In the genomic region with DNA sequence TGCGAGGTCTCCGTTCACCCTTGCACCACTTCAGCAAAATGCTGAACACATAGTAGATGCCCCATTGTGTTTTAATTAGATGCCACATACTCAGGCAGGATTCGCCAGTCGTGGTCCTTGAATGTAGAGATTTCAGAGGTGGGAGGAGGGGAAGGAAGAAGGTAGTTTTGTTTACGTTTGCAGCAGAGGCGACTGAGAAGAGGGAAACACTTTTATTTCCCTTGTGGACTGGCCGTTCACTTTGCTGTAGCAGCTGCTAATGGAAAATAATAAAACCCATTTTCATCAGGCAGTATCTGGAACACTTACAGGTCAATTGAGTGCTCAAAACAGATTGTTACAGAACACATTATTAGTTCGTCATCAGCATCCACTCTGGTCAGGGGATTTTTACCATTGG, we compare ENCODE assay signal across 17 cellular contexts.
DNase-seq lines count a peak whose midpoint lies in the region; ATAC-seq and TF ChIP-seq lines count a peak whose summit lies in the region.
"Had no signal": no experiment of that assay in that cellular context is flagged by ENCODE, and none has a peak within 500 bp of the region (broad histone marks: within the 10 kb centered on the region; RNA-seq: fewer than 3 reads in every experiment).

No MANE protein-coding gene starts in this region.

- no peaks in the 10 kb centered on the region for H3K36me3 ChIP-seq in neuronal stem cell (replicated peaks in 1 of 2; ENCODE audit: control insufficient read depth in 2 of 2, insufficient read depth in 2 of 2, low read length in 2 of 2)
- H3K36me3 ChIP-seq: gastrocnemius medialis, HAP-1 had no signal

- no peak overlapping the region for H3K23ac ChIP-seq in neuronal stem cell (ENCODE audit: low read depth, low read length, poor library complexity)

- POLR2A ChIA-PET in RWPE1 (lab: Yijun Ruan, JAX; ENCODE audit: low non-redundant PET), result no interaction called here

- H3K27me3 ChIP-seq in neuronal stem cell (ENCODE audit: control insufficient read depth in 3 of 3, insufficient read depth in 3 of 3, low read depth in 1 of 3, low read length in 3 of 3), result no peaks in the 10 kb centered on the region
- H3K27me3 ChIP-seq: body of pancreas, gastrocnemius medialis had no signal

- H3K4me2 ChIP-seq in neuronal stem cell (ENCODE audit: insufficient read depth, low read length, poor library complexity, severe bottlenecking), result no peak overlapping the region

- no peak overlapping the region for H3K27ac ChIP-seq in neuronal stem cell (replicated peaks; ENCODE audit: low read length)
- H3K27ac ChIP-seq in RWPE1, result no peak overlapping the region
- H3K27ac ChIP-seq: body of pancreas had no signal

- no peak overlapping the region for H2BK5ac ChIP-seq in neuronal stem cell (ENCODE audit: low read length)

- CTCF ChIA-PET in RWPE1 (lab: Yijun Ruan, JAX), result no interaction called here

- DNase-seq in DMS153 (lab: John Stamatoyannopoulos, UW) (peak; percentile 63), NCI-H2227 (lab: John Stamatoyannopoulos, UW; ENCODE audit: unreplicated experiment) (peak; percentile 69), fibroblast of villous mesenchyme (ENCODE audit: low read depth) (peak; percentile 21), neuronal stem cell (ENCODE audit: low spot score) (no peak), RWPE1 (ENCODE audit: low spot score) (no peak), mesenteric fat pad (ENCODE audit: low spot score) (no peak), amniotic stem cell (lab: John Stamatoyannopoulos, UW) (no peak)
- DNase-seq: activated effector memory CD4-positive, alpha-beta T cell treated with anti-CD3 and anti-CD28 coated beads, Interleukin-2, amount 50 U/mL, for 16 hours; effector CD8-positive, alpha-beta T cell; gastrocnemius medialis; Karpas-422; NCI-H2029; small intestine had no signal

- H3K4me1 ChIP-seq in neuronal stem cell (ENCODE audit: control insufficient read depth in 2 of 2, insufficient read depth in 1 of 2, low read depth in 1 of 2, low read length in 2 of 2), result peaks cover 10 to 25% of the 10 kb centered on the region in 2 donors
- H3K4me1 ChIP-seq: body of pancreas had no signal

- H4K8ac ChIP-seq in neuronal stem cell (ENCODE audit: low read depth, low read length), result no peak overlapping the region

- H2BK120ac ChIP-seq in neuronal stem cell (ENCODE audit: low read depth, low read length), result no peak overlapping the region

- TF ChIP-seq CTCF in fibroblast of villous mesenchyme (IDR thresholded peaks at IDR 0.05; ENCODE audit: insufficient read depth, low read depth, low read length) (no peak), RWPE1 (conservative IDR thresholded peaks at IDR 0.05; ENCODE audit: low read depth) (no peak)

- ATAC-seq in HG03521 (IDR thresholded peaks at IDR 0.05; ENCODE audit: unreplicated experiment), result no peak
- ATAC-seq: natural killer cell treated with Interleukin-12 subunit alpha and Interleukin-12 subunit beta and Interleukin-15 and Interleukin-18, amount 100 ng/mL, for 72 hours had no signal

- H3K18ac ChIP-seq in neuronal stem cell (ENCODE audit: low read length), result no peak overlapping the region

- no peak overlapping the region for H3K4me3 ChIP-seq in fibroblast of villous mesenchyme (ENCODE audit: low read depth, low read length)
- no peak overlapping the region for H3K4me3 ChIP-seq in neuronal stem cell (ENCODE audit: low read length in 2 of 2)
- H3K4me3 ChIP-seq: body of pancreas, gastrocnemius medialis, HAP-1 had no signal

- no peak overlapping the region for H2AK5ac ChIP-seq in neuronal stem cell (ENCODE audit: low read depth, low read length)

- H4K91ac ChIP-seq in neuronal stem cell (ENCODE audit: low read depth, low read length, poor library complexity), result no peak overlapping the region

- no peak overlapping the region for H2BK12ac ChIP-seq in neuronal stem cell (ENCODE audit: low read length)

- H3K79me1 ChIP-seq in neuronal stem cell (ENCODE audit: low read depth, low read length), result no peaks in the 10 kb centered on the region

- no peak overlapping the region for H3K9ac ChIP-seq in neuronal stem cell (ENCODE audit: low read depth, low read length, poor library complexity)

- no peak overlapping the region for H2BK15ac ChIP-seq in neuronal stem cell (ENCODE audit: low read length)

- no peak overlapping the region for H3K4ac ChIP-seq in neuronal stem cell (ENCODE audit: low read length)

- no peak overlapping the region for H3K14ac ChIP-seq in neuronal stem cell (ENCODE audit: low read length)

- WGBS in neuronal stem cell (ENCODE audit: extremely low coverage in 2 of 2, insufficient read length in 2 of 2, insufficient replicate concordance in 1 of 2), 2 donors, result no CpG with 5 or more reads among the region's 8 CpGs

- peaks cover 2 to 20% of the 10 kb centered on the region in 2 donors for H3K9me3 ChIP-seq in neuronal stem cell (replicated peaks in 1 of 2; ENCODE audit: control insufficient read depth in 2 of 2, insufficient read depth in 1 of 2, low read depth in 1 of 2, low read length in 2 of 2)
- H3K9me3 ChIP-seq: body of pancreas, gastrocnemius medialis, HAP-1 had no signal

- peak overlapping the region; percentile 60 for H2AFZ ChIP-seq in neuronal stem cell (ENCODE audit: low read length)

Comparison
In these comparisons a context has a peak if more than half of its experiments do, and no peak if none do; other contexts are left out.
1. DNase-seq: peak in DMS153 (single experiment), NCI-H2227 (single experiment) and fibroblast of villous mesenchyme (single experiment); none in neuronal stem cell (single experiment), RWPE1 (single experiment), mesenteric fat pad (single experiment) and amniotic stem cell (single experiment).